Comparison of ENCODE assay signal across 8 cellular contexts in the genomic region with DNA sequence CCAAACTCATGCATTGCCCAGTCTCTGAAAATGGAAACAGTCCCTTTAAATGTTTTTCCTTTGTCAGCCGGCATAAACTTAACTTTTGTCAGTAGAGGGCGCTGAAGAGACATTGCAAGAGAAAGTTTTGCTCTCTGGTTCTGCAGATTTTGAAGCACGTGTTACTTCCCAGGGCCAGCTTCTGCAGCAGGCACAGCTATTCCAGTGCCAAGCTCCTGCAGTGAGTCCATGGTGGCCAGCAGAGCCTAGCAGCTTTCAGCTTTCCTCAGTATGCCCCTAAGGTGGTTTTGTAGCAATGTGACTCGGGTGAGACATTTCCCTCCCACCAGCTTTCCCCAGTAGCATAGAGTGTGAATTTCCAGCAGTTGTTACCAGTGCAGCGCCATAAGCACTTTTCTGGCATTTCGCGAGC. TPM values are rescaled to one million over a fixed set of nuclear protein-coding genes. Genes with fewer than 3 reads are reported as not detected.
DNase-seq lines count a peak whose midpoint lies in the region; ATAC-seq, FAIRE-seq and TF ChIP-seq lines count a peak whose summit lies in the region.

No MANE protein-coding gene starts in this region.

- H2AFZ ChIP-seq in OCI-LY7 (ENCODE audit: low read length), result peak overlapping the region; percentile 31; the same call in 1 of the 2 replicates
- peak overlapping the region; percentile 54 for H2AFZ ChIP-seq in neural progenitor cell (replicated peaks)

- H3K27me3 Mint-ChIP-seq in neural progenitor cell (ENCODE audit: insufficient read depth, low read depth), result peaks cover 3% of the 10 kb centered on the region

- peak; percentile 89 for TF ChIP-seq CTCF in OCI-LY7 (conservative IDR thresholded peaks at IDR 0.05; ENCODE audit: low read length)
- TF ChIP-seq CTCF in fibroblast of mammary gland (conservative IDR thresholded peaks at IDR 0.05; ENCODE audit: control insufficient read depth, insufficient read depth, low read depth, low read length), result peak; percentile 95
- peak; percentile 85 for TF ChIP-seq CTCF in neural progenitor cell (IDR thresholded peaks at IDR 0.05)
- peak; percentile 86 to 93 (median 87) for TF ChIP-seq CTCF in tibial nerve (IDR thresholded peaks at IDR 0.05)

- no peaks in the 10 kb centered on the region for H3K36me3 Mint-ChIP-seq in neural progenitor cell

- POLR2A ChIA-PET in OCI-LY7 (lab: Charles Lee), result interaction anchor here (0.7 kb wide), 1 partner anchor 37 kb away, joined by 7 read pairs; no protein-coding TSS in a partner anchor

- H3K27me3 ChIP-seq in neural progenitor cell, result no peaks in the 10 kb centered on the region
- no peaks in the 10 kb centered on the region for H3K27me3 ChIP-seq in tibial nerve

- BruUV-seq in OCI-LY7 (replicated peaks; lab: Mats Ljungman, UMichigan), result no TSS peak

- H3K4me3 Mint-ChIP-seq in neural progenitor cell, result no peak overlapping the region

- ATAC-seq in GM21423 (IDR thresholded peaks at IDR 0.05; ENCODE audit: unreplicated experiment), result peak; percentile 44

- CTCF ChIA-PET in OCI-LY7 (lab: Charles Lee; ENCODE audit: unreplicated experiment), result no interaction called here

- peak in 1 of 2 donors; percentile 63 for TF ChIP-seq EP300 in tibial nerve (IDR thresholded peaks at IDR 0.05)

- H3K9me3 ChIP-seq in OCI-LY7 (ENCODE audit: low read length), result no peaks in the 10 kb centered on the region
- no peaks in the 10 kb centered on the region for H3K9me3 ChIP-seq in neural progenitor cell (ENCODE audit: low read depth)
- no peaks in the 10 kb centered on the region for H3K9me3 ChIP-seq in tibial nerve

- H3K27ac Mint-ChIP-seq in neural progenitor cell, result no peak overlapping the region

- H3K27ac ChIP-seq in OCI-LY7 (ENCODE audit: low read depth, low read length, poor library complexity, severe bottlenecking) (no peak overlapping the region), neural progenitor cell (no peak overlapping the region), tibial nerve (peak overlapping the region in 1 of 4 donors; percentile 88)

- peak overlapping the region; percentile 41; the same call in 1 of the 2 replicates for H3K4me2 ChIP-seq in OCI-LY7 (ENCODE audit: low read length)
- no peak overlapping the region for H3K4me2 ChIP-seq in neural progenitor cell

- no peaks in the 10 kb centered on the region for H3F3A ChIP-seq in neural progenitor cell (ENCODE audit: low read depth)

- no peaks in the 10 kb centered on the region for H4K20me1 ChIP-seq in OCI-LY7 (ENCODE audit: insufficient read depth, low read length)
- H4K20me1 ChIP-seq in neural progenitor cell (ENCODE audit: low read depth), result no peaks in the 10 kb centered on the region

- intact Hi-C loops in OCI-LY7 (cut with micrococcal nuclease; ENCODE audit: unreplicated experiment), result loop anchor here (2.0 kb wide), 1 partner anchor 59 kb away; no protein-coding TSS in a partner anchor

- WGBS in tibial nerve, 2 donors, result 36 to 42% methylated on average over 7 of the region's 7 CpGs

- peaks cover 3% of the 10 kb centered on the region for H3K9me3 Mint-ChIP-seq in neural progenitor cell

- no peak overlapping the region for H3K9ac ChIP-seq in neural progenitor cell

- no peaks in the 10 kb centered on the region for H3K4me1 ChIP-seq in OCI-LY7 (ENCODE audit: insufficient read depth, low read length, poor library complexity, severe bottlenecking)
- H3K4me1 ChIP-seq in neural progenitor cell, result no peaks in the 10 kb centered on the region
- H3K4me1 ChIP-seq in tibial nerve, result peaks cover 0 to 43% (median 10%) of the 10 kb centered on the region in 4 donors

- FAIRE-seq in HTR-8/SVneo (lab: Jason Lieb, UNC), result peak; percentile 13

- no peaks in the 10 kb centered on the region for H3K9me2 ChIP-seq in OCI-LY7 (ENCODE audit: insufficient read depth, low read length)

- H3K4me1 Mint-ChIP-seq in neural progenitor cell, result peaks cover 20% of the 10 kb centered on the region

- no peak overlapping the region for H3K4me3 ChIP-seq in OCI-LY7 (ENCODE audit: low read depth, low read length, poor library complexity, severe bottlenecking)
- H3K4me3 ChIP-seq in fibroblast of mammary gland (ENCODE audit: control insufficient read depth, low read depth, low read length), result no peak overlapping the region
- H3K4me3 ChIP-seq in neural progenitor cell, result no peak overlapping the region
- H3K4me3 ChIP-seq in tibial nerve, result no peak overlapping the region

- H3K79me2 ChIP-seq in OCI-LY7 (ENCODE audit: insufficient read depth, low read depth, low read length) (no peaks in the 10 kb centered on the region), neural progenitor cell (ENCODE audit: low read depth) (no peaks in the 10 kb centered on the region)

- H3K36me3 ChIP-seq in OCI-LY7 (ENCODE audit: insufficient read depth, low read length) (no peaks in the 10 kb centered on the region), neural progenitor cell (no peaks in the 10 kb centered on the region), tibial nerve (no peaks in the 10 kb centered on the region)

- peak; percentile 66 for DNase-seq in DMS153 (lab: John Stamatoyannopoulos, UW)
- DNase-seq in HTR-8/SVneo (ENCODE audit: insufficient read length, low spot score), result peak; percentile 45
- peak; percentile 75 for DNase-seq in OCI-LY7 (ENCODE audit: low spot score)
- DNase-seq in activated T-cell treated with anti-CD3 and anti-CD28 coated beads for 48 hours (ENCODE audit: low read depth), result peak; percentile 18
- peak; percentile 86 for DNase-seq in fibroblast of mammary gland (ENCODE audit: low read depth)
- DNase-seq in neural progenitor cell (ENCODE audit: low spot score), result peak; percentile 90
- DNase-seq in tibial nerve (ENCODE audit: low spot score in 2 of 2), result peak; percentile 37 to 79

- TF ChIP-seq POLR2A in tibial nerve (IDR thresholded peaks at IDR 0.05), result no peak

RNA-seq across cellular contexts. Expression of gene IFI44L, which starts 2.6 kb away (rescaled TPM):
- not detected in 2 replicates for total RNA-seq in OCI-LY7 (2014; rRNA removed; shearing (Covaris generic))
- total RNA-seq in OCI-LY7 (2022) (not detected in 2 replicates), neural progenitor cell (ENCODE audit: low replicate concordance) (not detected in 2 replicates), tibial nerve (10 to 100 TPM in 3 of 4 donors, 1 to 10 TPM in 1; 7.3 to 25.8 (median 13.2) TPM)

RNA-seq across cellular contexts. Expression of gene IFI44, which starts 32.0 kb away (rescaled TPM):
- total RNA-seq in OCI-LY7 (2014; rRNA removed; shearing (Covaris generic)), result not detected in 2 replicates
- total RNA-seq in OCI-LY7 (2022), result not detected in 2 replicates
- total RNA-seq in neural progenitor cell (ENCODE audit: low replicate concordance), result not detected in 2 replicates
- total RNA-seq in tibial nerve, result 10 to 100 TPM; 19.8 to 39.8 (median 27.3) TPM

Comparison
In these comparisons a context has a peak if more than half of its experiments do, and no peak if none do; other contexts are left out.
1. DNase-seq: peak in every context shown above with its lines; median percentile 90 in neural progenitor cell; 86 in fibroblast of mammary gland; 75 in OCI-LY7; 66 in DMS153; 58 in tibial nerve; 45 in HTR-8/SVneo; 18 in activated T-cell treated with anti-CD3 and anti-CD28 coated beads for 48 hours.
2. RNA of gene IFI44, which starts 32.0 kb away (total RNA-seq): 19.8 to 39.8 TPM in tibial nerve; not detected in OCI-LY7 and not detected in neural progenitor cell; every median in the first group is over 10 times any median in the second.
3. Peak in every context shown above with its lines, with median percentiles within 50 percentile points of each other: CTCF ChIP-seq.